ENCODE assay signal across 19 cellular contexts in genomic region chr14:94127330-94127729, GRCh38. TPM values are rescaled to one million over a fixed set of nuclear protein-coding genes. Genes with fewer than 3 reads are reported as not detected.
DNase-seq lines count a peak whose midpoint lies in the region; ATAC-seq and TF ChIP-seq lines count a peak whose summit lies in the region.
"Had no signal": no experiment of that assay in that cellular context is flagged by ENCODE, and none has a peak within 500 bp of the region (broad histone marks: within the 10 kb centered on the region; RNA-seq: fewer than 3 reads in every experiment).

No MANE protein-coding gene starts in this region.

- no peaks in the 10 kb centered on the region for H3K9me3 Mint-ChIP-seq in activated CD8-positive, alpha-beta memory T cell treated with anti-CD3 and anti-CD28 coated beads, Interleukin-2, amount 10 ng/mL, durations not matched to agents 7 days and 5 days (ENCODE audit: low read depth)
- H3K9me3 Mint-ChIP-seq in stimulated activated effector memory CD8-positive, alpha-beta T cell treated with anti-CD3 and anti-CD28 coated beads, Interleukin-12 subunit alpha, Interleukin-12 subunit beta, amount 100 ng/mL, for 72 hours, result no peaks in the 10 kb centered on the region
- H3K9me3 Mint-ChIP-seq: CD8-positive, alpha-beta memory T cell had no signal

- DNase-seq in cardiac septum (ENCODE audit: low spot score) (peak; percentile 44), left ventricle myocardium superior (no peak), islet precursor cell (peak; percentile 39), esophagus squamous epithelium (lab: John Stamatoyannopoulos, UW) (no peak), transverse colon (no peak), DMS153 (lab: John Stamatoyannopoulos, UW) (no peak)
- no peak for DNase-seq in activated CD8-positive, alpha-beta memory T cell treated with anti-CD3 and anti-CD28 coated beads, Interleukin-2, amount 10 ng/mL, durations not matched to agents 7 days and 5 days
- DNase-seq in stimulated activated effector memory CD8-positive, alpha-beta T cell treated with anti-CD3 and anti-CD28 coated beads, Interleukin-12 subunit alpha, Interleukin-12 subunit beta, amount 100 ng/mL, for 72 hours (ENCODE audit: low spot score in 2 of 2), result no peak
- DNase-seq: C1 segment of cervical spinal cord; CD8-positive, alpha-beta memory T cell; GM23248; Kasumi-1; MG63; NCI-H1048; NCI-H1436 treated with DMSO at 0.1 percent for 48 hours; NCI-H2081 treated with DMSO at 0.1 percent for 48 hours; NCI-H446 treated with DMSO at 0.1 percent for 48 hours had no signal

- H3K36me3 ChIP-seq in esophagus squamous epithelium (peaks cover 0 to 10% (median 0%) of the 10 kb centered on the region in 3 donors), transverse colon (no peaks in the 10 kb centered on the region)
- H3K36me3 ChIP-seq: MG63 had no signal

- CTCF ChIA-PET in activated CD8-positive, alpha-beta memory T cell treated with anti-CD3 and anti-CD28 coated beads, Interleukin-2, amount 10 ng/mL, durations not matched to agents 7 days and 5 days (lab: Charles Lee), result interaction anchor here (3.0 to 6.3 kb wide), 2 partner anchors 10 to 15 kb away, joined by 18 to 58 read pairs; no protein-coding TSS in a partner anchor

- no peak for ATAC-seq in left ventricle myocardium superior
- ATAC-seq in activated CD8-positive, alpha-beta memory T cell treated with anti-CD3 and anti-CD28 coated beads, Interleukin-2, amount 10 ng/mL, durations not matched to agents 7 days and 5 days, result no peak
- no peak for ATAC-seq in stimulated activated effector memory CD8-positive, alpha-beta T cell treated with anti-CD3 and anti-CD28 coated beads, Interleukin-12 subunit alpha, Interleukin-12 subunit beta, amount 100 ng/mL, for 72 hours
- ATAC-seq: HCT116, Panc1 had no signal

- no peaks in the 10 kb centered on the region for H3K27me3 ChIP-seq in esophagus squamous epithelium
- H3K27me3 ChIP-seq in transverse colon, result no peaks in the 10 kb centered on the region
- H3K27me3 ChIP-seq: MG63 had no signal

- H3K36me3 Mint-ChIP-seq in activated CD8-positive, alpha-beta memory T cell treated with anti-CD3 and anti-CD28 coated beads, Interleukin-2, amount 10 ng/mL, durations not matched to agents 7 days and 5 days, result peaks cover 8% of the 10 kb centered on the region
- H3K36me3 Mint-ChIP-seq in stimulated activated effector memory CD8-positive, alpha-beta T cell treated with anti-CD3 and anti-CD28 coated beads, Interleukin-12 subunit alpha, Interleukin-12 subunit beta, amount 100 ng/mL, for 72 hours, result no peaks in the 10 kb centered on the region

- peaks cover 15% of the 10 kb centered on the region for H3K27me3 Mint-ChIP-seq in activated CD8-positive, alpha-beta memory T cell treated with anti-CD3 and anti-CD28 coated beads, Interleukin-2, amount 10 ng/mL, durations not matched to agents 7 days and 5 days

- H3K27ac ChIP-seq in esophagus squamous epithelium (no peak overlapping the region), transverse colon (no peak overlapping the region)
- H3K27ac ChIP-seq: GM23248 had no signal

- H3K4me1 Mint-ChIP-seq in activated CD8-positive, alpha-beta memory T cell treated with anti-CD3 and anti-CD28 coated beads, Interleukin-2, amount 10 ng/mL, durations not matched to agents 7 days and 5 days, result peaks cover 23% of the 10 kb centered on the region
- peaks cover 20% of the 10 kb centered on the region for H3K4me1 Mint-ChIP-seq in stimulated activated effector memory CD8-positive, alpha-beta T cell treated with anti-CD3 and anti-CD28 coated beads, Interleukin-12 subunit alpha, Interleukin-12 subunit beta, amount 100 ng/mL, for 72 hours

- intact Hi-C loops in cardiac septum (cut with DNase I) (loop anchor here (5.0 kb wide), 1 partner anchor 45 kb away; the partner anchor contains the start of genes DDX24 and IFI27L1), left ventricle myocardium superior (cut with micrococcal nuclease) (no loop called here), esophagus squamous epithelium (cut with DNase I) (no loop called here), transverse colon (cut with DNase I; ENCODE audit: low total_unique reads) (no loop called here)

- 92% methylated on average over 5 to 6 of the region's 6 CpGs for WGBS in esophagus squamous epithelium, 2 donors
- WGBS in transverse colon (ENCODE audit: low coverage in 1 of 2), 2 donors, result 89 to 93% methylated on average over 3 to 6 of the region's 6 CpGs

- no peak for TF ChIP-seq CTCF in esophagus squamous epithelium (IDR thresholded peaks at IDR 0.05)
- TF ChIP-seq CTCF in transverse colon (IDR thresholded peaks at IDR 0.05), result no peak

- TF ChIP-seq POLR2A in esophagus squamous epithelium (IDR thresholded peaks at IDR 0.05), result no peak
- no peak for TF ChIP-seq POLR2A in transverse colon (IDR thresholded peaks at IDR 0.05)

- H3K27ac Mint-ChIP-seq in activated CD8-positive, alpha-beta memory T cell treated with anti-CD3 and anti-CD28 coated beads, Interleukin-2, amount 10 ng/mL, durations not matched to agents 7 days and 5 days, result peak overlapping the region; percentile 38
- peak overlapping the region; percentile 58 for H3K27ac Mint-ChIP-seq in stimulated activated effector memory CD8-positive, alpha-beta T cell treated with anti-CD3 and anti-CD28 coated beads, Interleukin-12 subunit alpha, Interleukin-12 subunit beta, amount 100 ng/mL, for 72 hours

- H3K4me1 ChIP-seq in esophagus squamous epithelium, result peaks cover 11 to 26% (median 17%) of the 10 kb centered on the region in 3 donors
- peaks cover 9 to 19% (median 15%) of the 10 kb centered on the region in 4 donors for H3K4me1 ChIP-seq in transverse colon

- in situ Hi-C loops in transverse colon (cut with MboI; ENCODE audit: low pct_ligation_motif_present in 1 of 4, low pct_unique_long_range_greater_than_20kb in 1 of 4, low sequenced_read_pairs in 3 of 4), result no loop called here

- H3K9me3 ChIP-seq in esophagus squamous epithelium (no peaks in the 10 kb centered on the region), transverse colon (no peaks in the 10 kb centered on the region)
- H3K9me3 ChIP-seq: MG63 had no signal

- no peak overlapping the region for H3K4me3 Mint-ChIP-seq in activated CD8-positive, alpha-beta memory T cell treated with anti-CD3 and anti-CD28 coated beads, Interleukin-2, amount 10 ng/mL, durations not matched to agents 7 days and 5 days
- H3K4me3 Mint-ChIP-seq in stimulated activated effector memory CD8-positive, alpha-beta T cell treated with anti-CD3 and anti-CD28 coated beads, Interleukin-12 subunit alpha, Interleukin-12 subunit beta, amount 100 ng/mL, for 72 hours, result no peak overlapping the region

- H3K4me3 ChIP-seq in esophagus squamous epithelium (no peak overlapping the region), transverse colon (no peak overlapping the region)
- H3K4me3 ChIP-seq: GM23248, MG63 had no signal

- TF ChIP-seq EP300 in transverse colon (IDR thresholded peaks at IDR 0.05; ENCODE audit: low read depth), result no peak

RNA-seq across cellular contexts. Expression of gene IFI27L2, which starts 2.1 kb away (rescaled TPM):
- total RNA-seq in cardiac septum, result 93.0 TPM
- 41.1 TPM for total RNA-seq in left ventricle myocardium superior
- 100 to 1,000 TPM in 1 of 2 experiments, 10 to 100 TPM in 1; 95.5 to 112 TPM for total RNA-seq in activated CD8-positive, alpha-beta memory T cell treated with anti-CD3 and anti-CD28 coated beads, Interleukin-2, amount 10 ng/mL, durations not matched to agents 7 days and 5 days
- total RNA-seq in esophagus squamous epithelium, result 10 to 100 TPM; 50.6 to 97.1 (median 66.0) TPM
- 100 to 1,000 TPM in 1 of 4 donors, 10 to 100 TPM in 2, not detected in 1; 32.8 to 108 (median 74.6) TPM for total RNA-seq in transverse colon

RNA-seq across cellular contexts. Expression of gene IFI27, which starts 16.8 kb away (rescaled TPM):
- 147 TPM for total RNA-seq in cardiac septum
- total RNA-seq in left ventricle myocardium superior, result 151 TPM
- total RNA-seq in activated CD8-positive, alpha-beta memory T cell treated with anti-CD3 and anti-CD28 coated beads, Interleukin-2, amount 10 ng/mL, durations not matched to agents 7 days and 5 days, result 100 to 1,000 TPM in 1 of 2 experiments, 10 to 100 TPM in 1; 81.5 to 325 TPM
- total RNA-seq in esophagus squamous epithelium, result 100 to 1,000 TPM in 3 of 4 donors, 10 to 100 TPM in 1; 39.5 to 958 (median 291) TPM
- total RNA-seq in transverse colon, result 1,000 to 10,000 TPM in 1 of 4 donors, 100 to 1,000 TPM in 3; 124 to 1,625 (median 472) TPM
- total RNA-seq: GM23248 had no signal

RNA-seq across cellular contexts. Expression of gene IFI27L1, which starts 46.2 kb away (rescaled TPM):
- 9.3 TPM for total RNA-seq in cardiac septum
- 9.7 TPM for total RNA-seq in left ventricle myocardium superior
- 10 to 100 TPM; 42.8 to 55.4 TPM for total RNA-seq in activated CD8-positive, alpha-beta memory T cell treated with anti-CD3 and anti-CD28 coated beads, Interleukin-2, amount 10 ng/mL, durations not matched to agents 7 days and 5 days
- 10 to 100 TPM in 1 of 4 donors, 1 to 10 TPM in 3; 1.9 to 12.5 (median 8.6) TPM for total RNA-seq in esophagus squamous epithelium
- total RNA-seq in transverse colon, result 10 to 100 TPM in 3 of 4 donors, not detected in 1; 12.3 to 21.3 (median 17.9) TPM

RNA-seq across cellular contexts. Expression of gene DDX24, which starts 46.3 kb away (rescaled TPM):
- total RNA-seq in cardiac septum, result 245 TPM
- 198 TPM for total RNA-seq in left ventricle myocardium superior
- 100 to 1,000 TPM; 211 to 244 TPM for total RNA-seq in activated CD8-positive, alpha-beta memory T cell treated with anti-CD3 and anti-CD28 coated beads, Interleukin-2, amount 10 ng/mL, durations not matched to agents 7 days and 5 days
- 100 to 1,000 TPM in 1 of 4 donors, 10 to 100 TPM in 3; 63.9 to 114 (median 71.9) TPM for total RNA-seq in esophagus squamous epithelium
- total RNA-seq in transverse colon, result 100 to 1,000 TPM in 1 of 4 donors, 10 to 100 TPM in 3; 70.2 to 319 (median 87.7) TPM

RNA-seq across cellular contexts. Expression of gene PPP4R4, which starts 46.8 kb away (rescaled TPM):
- total RNA-seq in cardiac septum (0.30 TPM), left ventricle myocardium superior (0.30 TPM), esophagus squamous epithelium (1 to 10 TPM in 1 of 4 donors, under 1 TPM in 3; 0.08 to 1.7 (median 0.48) TPM), transverse colon (not detected)
- under 1 TPM; 0.64 to 0.68 TPM for total RNA-seq in activated CD8-positive, alpha-beta memory T cell treated with anti-CD3 and anti-CD28 coated beads, Interleukin-2, amount 10 ng/mL, durations not matched to agents 7 days and 5 days

Comparison
In these comparisons a context has a peak if more than half of its experiments do, and no peak if none do; other contexts are left out.
1. DNase-seq: peak in cardiac septum (single experiment) and islet precursor cell (single experiment); none in left ventricle myocardium superior (single experiment), activated CD8-positive, alpha-beta memory T cell treated with anti-CD3 and anti-CD28 coated beads, Interleukin-2, amount 10 ng/mL, durations not matched to agents 7 days and 5 days (single experiment), stimulated activated effector memory CD8-positive, alpha-beta T cell treated with anti-CD3 and anti-CD28 coated beads, Interleukin-12 subunit alpha, Interleukin-12 subunit beta, amount 100 ng/mL, for 72 hours (0 of 2), esophagus squamous epithelium (single experiment), transverse colon (single experiment) and DMS153 (single experiment).